8 cellular contexts compared by ENCODE assay signal in genomic region chr19:14048439-14049153, GRCh38. TPM values are rescaled to one million over a fixed set of nuclear protein-coding genes. Genes with fewer than 3 reads are reported as not detected.
A peak's percentile ranks its signal among the peaks of the same experiment; 100 is the strongest.
DNase-seq lines count a peak whose midpoint lies in the region; ATAC-seq and TF ChIP-seq lines count a peak whose summit lies in the region.

No MANE protein-coding gene starts in this region.

- CTCF ChIA-PET in activated CD4-positive, alpha-beta T cell treated with anti-CD3 and anti-CD28 coated beads, Interleukin-2, amount 10 ng/mL, durations not matched to agents 7 days and 5 days (lab: Charles Lee): interaction anchor here (0.6 to 4.3 kb wide), 13 partner anchors 9 to 436 kb away, joined by 3 to 36 read pairs (median 3); partner anchors contain the start of genes IL27RA and MISP3

- ATAC-seq in natural killer cell treated with Interleukin-12 subunit alpha and Interleukin-12 subunit beta and Interleukin-15 and Interleukin-18, amount 100 ng/mL, for 72 hours: peak; percentile 82 to 85
- ATAC-seq in HG02981 (IDR thresholded peaks at IDR 0.05; ENCODE audit: unreplicated experiment): no peak

- no peaks in the 10 kb centered on the region for H3F3A ChIP-seq in MM.1S (ENCODE audit: insufficient read depth, low read length)

- TF ChIP-seq POLR2A in thyroid gland (IDR thresholded peaks at IDR 0.05): no peak

- intact Hi-C loops in thyroid gland (cut with DNase I): no loop called here

- H3K79me2 ChIP-seq in MM.1S (ENCODE audit: low read length): no peaks in the 10 kb centered on the region

- H3K27me3 ChIP-seq in MM.1S (replicated peaks; ENCODE audit: insufficient read depth, low read length) (no peaks in the 10 kb centered on the region), thyroid gland (no peaks in the 10 kb centered on the region)

- H3K4me3 Mint-ChIP-seq in activated CD4-positive, alpha-beta T cell treated with anti-CD3 and anti-CD28 coated beads, Interleukin-2, amount 10 ng/mL, durations not matched to agents 7 days and 5 days: no peak overlapping the region
- H3K4me3 Mint-ChIP-seq in natural killer cell treated with Interleukin-12 subunit alpha and Interleukin-12 subunit beta and Interleukin-15 and Interleukin-18, amount 100 ng/mL, for 72 hours: no peak overlapping the region

- TF ChIP-seq CTCF in MM.1S (IDR thresholded peaks at IDR 0.05; ENCODE audit: low read length): peak; percentile 97
- TF ChIP-seq CTCF in thyroid gland (IDR thresholded peaks at IDR 0.05): peak in 5 of 6 experiments; percentile 34 to 82 (median 51)

- DNase-seq in GDM1 (lab: John Stamatoyannopoulos, UW) (peak; percentile 22), MM.1S (peak; percentile 51), thyroid gland (peak; percentile 33 to 55), GOT3 (lab: John Stamatoyannopoulos, UW) (no peak)
- peak; percentile 76 for DNase-seq in activated CD4-positive, alpha-beta T cell treated with anti-CD3 and anti-CD28 coated beads, Interleukin-2, amount 10 ng/mL, durations not matched to agents 7 days and 5 days
- DNase-seq in effector CD8-positive, alpha-beta T cell (lab: John Stamatoyannopoulos, UW): peak; percentile 71
- DNase-seq in natural killer cell treated with Interleukin-12 subunit alpha and Interleukin-12 subunit beta and Interleukin-15 and Interleukin-18, amount 100 ng/mL, for 72 hours (ENCODE audit: low spot score): peak; percentile 79

- no peak overlapping the region for H3K4me3 ChIP-seq in MM.1S (ENCODE audit: low read length)
- H3K4me3 ChIP-seq in thyroid gland (replicated peaks in 1 of 3): no peak overlapping the region

- peaks cover 67% of the 10 kb centered on the region for H3K36me3 Mint-ChIP-seq in activated CD4-positive, alpha-beta T cell treated with anti-CD3 and anti-CD28 coated beads, Interleukin-2, amount 10 ng/mL, durations not matched to agents 7 days and 5 days (ENCODE audit: low read depth)
- H3K36me3 Mint-ChIP-seq in natural killer cell treated with Interleukin-12 subunit alpha and Interleukin-12 subunit beta and Interleukin-15 and Interleukin-18, amount 100 ng/mL, for 72 hours: peaks cover 4% of the 10 kb centered on the region

- no peaks in the 10 kb centered on the region for H3K9me2 ChIP-seq in MM.1S (replicated peaks; ENCODE audit: insufficient read depth, low read length)

- whole genome bisulfite sequencing in thyroid gland, 2 donors: 83 to 89% methylated on average over 8 of the region's 8 CpGs

- no peak overlapping the region for H3K27ac Mint-ChIP-seq in activated CD4-positive, alpha-beta T cell treated with anti-CD3 and anti-CD28 coated beads, Interleukin-2, amount 10 ng/mL, durations not matched to agents 7 days and 5 days
- no peak overlapping the region for H3K27ac Mint-ChIP-seq in natural killer cell treated with Interleukin-12 subunit alpha and Interleukin-12 subunit beta and Interleukin-15 and Interleukin-18, amount 100 ng/mL, for 72 hours

- no peak overlapping the region for H2AFZ ChIP-seq in MM.1S (ENCODE audit: low read length)

- H3K36me3 ChIP-seq in MM.1S (replicated peaks; ENCODE audit: insufficient read depth, low read length) (no peaks in the 10 kb centered on the region), thyroid gland (no peaks in the 10 kb centered on the region)

- H3K4me1 ChIP-seq in MM.1S (ENCODE audit: low read length) (no peaks in the 10 kb centered on the region), thyroid gland (peaks cover 5 to 11% of the 10 kb centered on the region in 2 donors)

- POLR2A ChIA-PET in activated CD4-positive, alpha-beta T cell treated with anti-CD3 and anti-CD28 coated beads, Interleukin-2, amount 10 ng/mL, durations not matched to agents 7 days and 5 days (lab: Charles Lee): no interaction called here

- H3K27ac ChIP-seq in MM.1S (ENCODE audit: low read length) (no peak overlapping the region), thyroid gland (no peak overlapping the region)

- no peaks in the 10 kb centered on the region for H3K27me3 Mint-ChIP-seq in activated CD4-positive, alpha-beta T cell treated with anti-CD3 and anti-CD28 coated beads, Interleukin-2, amount 10 ng/mL, durations not matched to agents 7 days and 5 days
- H3K27me3 Mint-ChIP-seq in natural killer cell treated with Interleukin-12 subunit alpha and Interleukin-12 subunit beta and Interleukin-15 and Interleukin-18, amount 100 ng/mL, for 72 hours: no peaks in the 10 kb centered on the region

- no peaks in the 10 kb centered on the region for H3K9me3 Mint-ChIP-seq in activated CD4-positive, alpha-beta T cell treated with anti-CD3 and anti-CD28 coated beads, Interleukin-2, amount 10 ng/mL, durations not matched to agents 7 days and 5 days
- H3K9me3 Mint-ChIP-seq in natural killer cell treated with Interleukin-12 subunit alpha and Interleukin-12 subunit beta and Interleukin-15 and Interleukin-18, amount 100 ng/mL, for 72 hours: no peaks in the 10 kb centered on the region

- no peak overlapping the region for H3K9ac ChIP-seq in MM.1S (ENCODE audit: low read length)

- H4K20me1 ChIP-seq in MM.1S (ENCODE audit: insufficient read depth, low read length): no peaks in the 10 kb centered on the region

- H3K9me3 ChIP-seq in MM.1S (replicated peaks; ENCODE audit: insufficient read depth, low read length): no peaks in the 10 kb centered on the region
- H3K9me3 ChIP-seq in thyroid gland: no peaks in the 10 kb centered on the region

- H3K4me2 ChIP-seq in MM.1S (ENCODE audit: low read depth, low read length): no peak overlapping the region

- peaks cover 4% of the 10 kb centered on the region for H3K4me1 Mint-ChIP-seq in activated CD4-positive, alpha-beta T cell treated with anti-CD3 and anti-CD28 coated beads, Interleukin-2, amount 10 ng/mL, durations not matched to agents 7 days and 5 days
- H3K4me1 Mint-ChIP-seq in natural killer cell treated with Interleukin-12 subunit alpha and Interleukin-12 subunit beta and Interleukin-15 and Interleukin-18, amount 100 ng/mL, for 72 hours (ENCODE audit: low read depth in 2 of 2): peaks cover 4 to 5% of the 10 kb centered on the region in 2 donors

RNA-seq across cellular contexts. Expression of gene PALM3, which starts 13.3 kb away (rescaled TPM):
- total RNA-seq in activated CD4-positive, alpha-beta T cell treated with anti-CD3 and anti-CD28 coated beads, Interleukin-2, amount 10 ng/mL, durations not matched to agents 7 days and 5 days: not detected
- not detected for total RNA-seq in natural killer cell treated with Interleukin-12 subunit alpha and Interleukin-12 subunit beta and Interleukin-15 and Interleukin-18, amount 100 ng/mL, for 72 hours
- 1 to 10 TPM; 4.8 to 9.6 (median 6.8) TPM for total RNA-seq in thyroid gland

RNA-seq across cellular contexts. Expression of gene IL27RA, which starts 17.0 kb away (rescaled TPM):
- 10 to 100 TPM; 66.5 to 70.3 TPM for total RNA-seq in activated CD4-positive, alpha-beta T cell treated with anti-CD3 and anti-CD28 coated beads, Interleukin-2, amount 10 ng/mL, durations not matched to agents 7 days and 5 days
- total RNA-seq in natural killer cell treated with Interleukin-12 subunit alpha and Interleukin-12 subunit beta and Interleukin-15 and Interleukin-18, amount 100 ng/mL, for 72 hours: 10 to 100 TPM; 34.9 to 44.0 TPM
- total RNA-seq in thyroid gland: 1 to 10 TPM; 1.9 to 4.9 (median 3.4) TPM

RNA-seq across cellular contexts. Expression of gene RLN3, which starts 20.6 kb away (rescaled TPM):
- not detected for total RNA-seq in activated CD4-positive, alpha-beta T cell treated with anti-CD3 and anti-CD28 coated beads, Interleukin-2, amount 10 ng/mL, durations not matched to agents 7 days and 5 days
- not detected for total RNA-seq in natural killer cell treated with Interleukin-12 subunit alpha and Interleukin-12 subunit beta and Interleukin-15 and Interleukin-18, amount 100 ng/mL, for 72 hours
- total RNA-seq in thyroid gland: not detected

RNA-seq across cellular contexts. Expression of gene MISP3, which starts 24.0 kb away (rescaled TPM):
- under 1 TPM; 0.67 to 0.69 TPM for total RNA-seq in activated CD4-positive, alpha-beta T cell treated with anti-CD3 and anti-CD28 coated beads, Interleukin-2, amount 10 ng/mL, durations not matched to agents 7 days and 5 days
- under 1 TPM; 0.31 to 0.59 TPM for total RNA-seq in natural killer cell treated with Interleukin-12 subunit alpha and Interleukin-12 subunit beta and Interleukin-15 and Interleukin-18, amount 100 ng/mL, for 72 hours
- 1 to 10 TPM; 7.9 to 9.9 (median 9.1) TPM for total RNA-seq in thyroid gland

RNA-seq across cellular contexts. Expression of gene C19orf67, which starts 37.0 kb away (rescaled TPM):
- total RNA-seq in activated CD4-positive, alpha-beta T cell treated with anti-CD3 and anti-CD28 coated beads, Interleukin-2, amount 10 ng/mL, durations not matched to agents 7 days and 5 days: not detected
- total RNA-seq in natural killer cell treated with Interleukin-12 subunit alpha and Interleukin-12 subunit beta and Interleukin-15 and Interleukin-18, amount 100 ng/mL, for 72 hours: not detected
- total RNA-seq in thyroid gland: not detected

Comparison
In these comparisons a context has a peak if more than half of its experiments do, and no peak if none do; other contexts are left out.
1. RNA of gene PALM3, which starts 13.3 kb away (total RNA-seq): 4.8 to 9.6 TPM in thyroid gland; not detected in activated CD4-positive, alpha-beta T cell treated with anti-CD3 and anti-CD28 coated beads, Interleukin-2, amount 10 ng/mL, durations not matched to agents 7 days and 5 days and not detected in natural killer cell treated with Interleukin-12 subunit alpha and Interleukin-12 subunit beta and Interleukin-15 and Interleukin-18, amount 100 ng/mL, for 72 hours; every median in the first group is over 4 times any median in the second.
2. RNA of gene IL27RA, which starts 17.0 kb away (total RNA-seq): 66.5 to 70.3 TPM in activated CD4-positive, alpha-beta T cell treated with anti-CD3 and anti-CD28 coated beads, Interleukin-2, amount 10 ng/mL, durations not matched to agents 7 days and 5 days and 34.9 to 44.0 TPM in natural killer cell treated with Interleukin-12 subunit alpha and Interleukin-12 subunit beta and Interleukin-15 and Interleukin-18, amount 100 ng/mL, for 72 hours; 1.9 to 4.9 TPM in thyroid gland; every median in the first group is over 4 times any median in the second.